25 cellular contexts compared by ENCODE assay signal in genomic region chr14:64945431-64945830, GRCh38. TPM values are rescaled to one million over a fixed set of nuclear protein-coding genes. Genes with fewer than 3 reads are reported as not detected.
"Had no signal": no experiment of that assay in that cellular context is flagged by ENCODE, and none has a peak within 500 bp of the region (broad histone marks: within the 10 kb centered on the region; RNA-seq: fewer than 3 reads in every experiment).

No MANE protein-coding gene starts in this region.

- H3K27me3 ChIP-seq: ascending aorta, breast epithelium, gastrocnemius medialis, heart left ventricle, ovary, right lobe of liver, upper lobe of right lung had no signal

- DNase-seq: activated CD4-positive, alpha-beta T cell treated with anti-CD3 and anti-CD28 coated beads, Interleukin-2, amount 10 ng/mL, durations not matched to agents 24 days and 14 days; activated CD8-positive, alpha-beta T cell treated with anti-CD3 and anti-CD28 coated beads for 36 hours; activated gamma-delta T cell treated with Interleukin-2 at 50 U/mL for 16 hours; activated T-cell treated with anti-CD3 and anti-CD28 coated beads, Interleukin-2, amount 50 U/mL, for 72 hours; cerebellar nuclear complex; cortex of kidney; gastrocnemius medialis; heart left ventricle; kidney glomerular epithelial cell; left ventricle myocardium superior; ovary; stimulated activated CD4-positive, alpha-beta T cell treated with anti-CD3 and anti-CD28 coated beads, Interleukin-4, amount 100 ng/mL, for 1 hour; T-helper 1 cell; T1000; upper lobe of right lung had no signal

- H3K36me3 ChIP-seq: breast epithelium, ovary had no signal

- H3K4me1 Mint-ChIP-seq: neural crest cell had no signal

- H3K4me3 Mint-ChIP-seq: activated CD4-positive, alpha-beta T cell treated with anti-CD3 and anti-CD28 coated beads, Interleukin-2, amount 10 ng/mL, durations not matched to agents 24 days and 14 days; activated CD8-positive, alpha-beta T cell treated with anti-CD3 and anti-CD28 coated beads for 36 hours; activated T-cell treated with anti-CD3 and anti-CD28 coated beads, Interleukin-2, amount 50 U/mL, for 72 hours; neural crest cell; stimulated activated memory B cell treated with anti-CD40 and anti-IgM and Interleukin-4, amounts not matched to agents 10 μg/mL and 1 μg/mL and 100 μg/mL, for 72 hours had no signal

- H3K27ac ChIP-seq: ascending aorta, breast epithelium, gastrocnemius medialis, heart left ventricle, ovary, thoracic aorta, upper lobe of right lung had no signal

- H3K27me3 Mint-ChIP-seq: activated CD4-positive, alpha-beta T cell treated with anti-CD3 and anti-CD28 coated beads, Interleukin-2, amount 10 ng/mL, durations not matched to agents 24 days and 14 days; activated CD8-positive, alpha-beta T cell treated with anti-CD3 and anti-CD28 coated beads for 36 hours; stimulated activated memory B cell treated with anti-CD40 and anti-IgM and Interleukin-4, amounts not matched to agents 10 μg/mL and 1 μg/mL and 100 μg/mL, for 72 hours had no signal

- ATAC-seq: activated CD8-positive, alpha-beta T cell treated with anti-CD3 and anti-CD28 coated beads for 36 hours; activated T-cell treated with anti-CD3 and anti-CD28 coated beads, Interleukin-2, amount 50 U/mL, for 72 hours; esophagus mucosa; gastrocnemius medialis; heart left ventricle; left ventricle myocardium superior; right lobe of liver; stimulated activated memory B cell treated with anti-CD40 and anti-IgM and Interleukin-4, amounts not matched to agents 10 μg/mL and 1 μg/mL and 100 μg/mL, for 72 hours; upper lobe of right lung had no signal

- H3K9me3 ChIP-seq: ascending aorta, breast epithelium, gastrocnemius medialis, heart left ventricle, ovary, right lobe of liver, thoracic aorta, upper lobe of right lung had no signal

- H3K4me1 ChIP-seq: ascending aorta, breast epithelium had no signal

- H3K9me3 Mint-ChIP-seq: activated CD4-positive, alpha-beta T cell treated with anti-CD3 and anti-CD28 coated beads, Interleukin-2, amount 10 ng/mL, durations not matched to agents 24 days and 14 days; activated CD8-positive, alpha-beta T cell treated with anti-CD3 and anti-CD28 coated beads for 36 hours; activated T-cell treated with anti-CD3 and anti-CD28 coated beads, Interleukin-2, amount 50 U/mL, for 72 hours; neural crest cell; stimulated activated memory B cell treated with anti-CD40 and anti-IgM and Interleukin-4, amounts not matched to agents 10 μg/mL and 1 μg/mL and 100 μg/mL, for 72 hours had no signal

- H3K27ac Mint-ChIP-seq: activated CD4-positive, alpha-beta T cell treated with anti-CD3 and anti-CD28 coated beads, Interleukin-2, amount 10 ng/mL, durations not matched to agents 24 days and 14 days; activated CD8-positive, alpha-beta T cell treated with anti-CD3 and anti-CD28 coated beads for 36 hours; activated T-cell treated with anti-CD3 and anti-CD28 coated beads, Interleukin-2, amount 50 U/mL, for 72 hours; stimulated activated memory B cell treated with anti-CD40 and anti-IgM and Interleukin-4, amounts not matched to agents 10 μg/mL and 1 μg/mL and 100 μg/mL, for 72 hours had no signal

- H3K4me3 ChIP-seq: ascending aorta, breast epithelium, gastrocnemius medialis, heart left ventricle, ovary, right lobe of liver, smooth muscle cell, thoracic aorta, upper lobe of right lung had no signal

RNA-seq across cellular contexts. Expression of gene GPX2, which starts 2.9 kb away (rescaled TPM):
- total RNA-seq: activated CD4-positive, alpha-beta T cell treated with anti-CD3 and anti-CD28 coated beads, Interleukin-2, amount 10 ng/mL, durations not matched to agents 24 days and 14 days; activated CD8-positive, alpha-beta T cell treated with anti-CD3 and anti-CD28 coated beads for 36 hours; activated T-cell treated with anti-CD3 and anti-CD28 coated beads, Interleukin-2, amount 50 U/mL, for 72 hours; ascending aorta; heart left ventricle; left ventricle myocardium superior; myocyte; neural crest cell; pulmonary artery endothelial cell had no signal
- polyA plus RNA-seq: ovary had no signal
